Comparison of ENCODE assay signal across 8 cellular contexts in genomic region chr1:201648911-201649775, GRCh38.
DNase-seq lines count a peak whose midpoint lies in the region; ATAC-seq and TF ChIP-seq lines count a peak whose summit lies in the region.

No MANE protein-coding gene starts in this region.

- no TSS peak for BruUV-seq in HCT116 (replicated peaks; lab: Mats Ljungman, UMichigan)

- no peak for TF ChIP-seq CTCF in HCT116 (IDR thresholded peaks at IDR 0.05 in 2 of 3, conservative IDR thresholded peaks at IDR 0.05 in 1 of 3; ENCODE audit: borderline replicate concordance in 1 of 3, insufficient read depth in 1 of 3, low read depth in 2 of 3, low read length in 2 of 3)
- TF ChIP-seq CTCF in VCaP (conservative IDR thresholded peaks at IDR 0.05), result no peak

- DNase-seq in HCT116 (ENCODE audit: low read depth, low spot score) (no peak), ACHN (no peak), HAP-1 (ENCODE audit: low spot score in 2 of 2) (no peak), pons (ENCODE audit: low spot score) (no peak)
- no peak for DNase-seq in activated effector memory CD4-positive, alpha-beta T cell treated with Interleukin-2 at 50 U/mL for 16 hours

- H3K9ac ChIP-seq in HCT116 (ENCODE audit: low read length) (peak overlapping the region; percentile 72), subcutaneous abdominal adipose tissue (ENCODE audit: low read length in 5 of 5) (peak overlapping the region in 2 of 5 donors; percentile 31 to 47)

- POLR2A ChIA-PET in HCT116 (lab: Charles Lee), result interaction anchor here (0.6 to 1.5 kb wide), 3 partner anchors 18 to 66 kb away, joined by 4 to 5 read pairs (median 4); no protein-coding TSS in a partner anchor

- in situ Hi-C loops in ACHN (cut with HindIII; ENCODE audit: low pct_ligation_motif_present, low pct_unique_long_range_greater_than_20kb, low sequenced_read_pairs), result no loop called here
- in situ Hi-C loops in HAP-1 (cut with MboI; ENCODE audit: low sequenced_read_pairs), result no loop called here

- H3K9me2 ChIP-seq in HCT116 (ENCODE audit: insufficient read depth), result no peaks in the 10 kb centered on the region

- peak overlapping the region; percentile 94 for H3K4me2 ChIP-seq in HCT116 (ENCODE audit: low read length)

- CTCF ChIA-PET in HCT116 (lab: Charles Lee), result interaction anchor here (0.6 kb wide), 1 partner anchor 14 kb away, joined by 4 read pairs; no protein-coding TSS in a partner anchor

- intact Hi-C loops in HCT116 (cut with micrococcal nuclease), result no loop called here

- H3K9me3 ChIP-seq in HCT116 (ENCODE audit: control insufficient read depth in 1 of 2, insufficient read depth in 1 of 2, low read depth in 1 of 2, low read length in 2 of 2) (no peaks in the 10 kb centered on the region), subcutaneous abdominal adipose tissue (ENCODE audit: control insufficient read depth in 5 of 5, low read length in 5 of 5) (no peaks in the 10 kb centered on the region), HAP-1 (no peaks in the 10 kb centered on the region)

- no peaks in the 10 kb centered on the region for H4K20me1 ChIP-seq in HCT116 (ENCODE audit: insufficient read depth)

- no peak overlapping the region for H2AFZ ChIP-seq in HCT116 (ENCODE audit: low read depth, low read length, poor library complexity, severe bottlenecking)

- H3K27me3 ChIP-seq in HCT116 (ENCODE audit: insufficient read depth, low read length), result no peaks in the 10 kb centered on the region
- H3K27me3 ChIP-seq in subcutaneous abdominal adipose tissue (ENCODE audit: control insufficient read depth in 5 of 5, insufficient read depth in 4 of 5, low read length in 5 of 5), result peaks cover 0 to 2% (median 0%) of the 10 kb centered on the region in 5 donors
- no peaks in the 10 kb centered on the region; the same call in 1 of the 2 replicates for H3K27me3 ChIP-seq in HAP-1 (ENCODE audit: low read depth)

- peak; percentile 10; the same call in 1 of the 2 replicates for ATAC-seq in HCT116

- peaks cover 14 to 35% of the 10 kb centered on the region in 2 experiments for H3K4me1 ChIP-seq in HCT116 (ENCODE audit: control insufficient read depth in 1 of 2, insufficient read depth in 2 of 2, low read length in 2 of 2)
- H3K4me1 ChIP-seq in subcutaneous abdominal adipose tissue (ENCODE audit: control insufficient read depth in 5 of 5, insufficient read depth in 5 of 5, low read length in 5 of 5), result peaks cover 3 to 63% (median 44%) of the 10 kb centered on the region in 5 donors
- no peaks in the 10 kb centered on the region for H3K4me1 ChIP-seq in HAP-1

- no peak for TF ChIP-seq RAD21 in HCT116 (IDR thresholded peaks at IDR 0.05; ENCODE audit: low read depth)

- H3K27ac ChIP-seq in HCT116 (ENCODE audit: low read depth, low read length) (peak overlapping the region; percentile 26; the same call in 1 of the 2 replicates), VCaP (peak overlapping the region; percentile 56), subcutaneous abdominal adipose tissue (ENCODE audit: low read depth, low read length) (no peak overlapping the region)

- H3K4me3 ChIP-seq in HCT116 (replicated peaks in 1 of 2; ENCODE audit: low read depth in 1 of 2, low read length in 2 of 2) (peak overlapping the region; percentile 62 to 73), iPS-11a (ENCODE audit: low read depth, low read length) (peak overlapping the region; percentile 69), subcutaneous abdominal adipose tissue (ENCODE audit: low read depth in 1 of 5, low read length in 5 of 5) (peak overlapping the region; percentile 55 to 81 (median 68)), HAP-1 (no peak overlapping the region)

- no peak for TF ChIP-seq POLR2A in HCT116 (IDR thresholded peaks at IDR 0.05; ENCODE audit: borderline replicate concordance, extremely low read depth, insufficient read depth, insufficient read length)

- RAD21 ChIA-PET in HCT116 (lab: Charles Lee; ENCODE audit: low non-redundant PET in 1 of 2, low total read pairs in 2 of 2, uncharacterized antibody in 2 of 2, unreplicated experiment in 2 of 2), result interaction anchor here in 1 of 2 experiments (0.7 to 1.4 kb wide), 2 partner anchors 48 to 89 kb away, joined by 4 read pairs; no protein-coding TSS in a partner anchor

- H3K36me3 ChIP-seq in HCT116 (ENCODE audit: control insufficient read depth in 1 of 2, insufficient read depth in 2 of 2, low read length in 2 of 2), result no peaks in the 10 kb centered on the region
- peaks cover 0 to 4% (median 0%) of the 10 kb centered on the region in 5 donors for H3K36me3 ChIP-seq in subcutaneous abdominal adipose tissue (ENCODE audit: control insufficient read depth in 5 of 5, insufficient read depth in 5 of 5, low read length in 5 of 5)
- no peaks in the 10 kb centered on the region for H3K36me3 ChIP-seq in HAP-1 (replicated peaks)

- peaks cover 13% of the 10 kb centered on the region; the same call in 1 of the 2 replicates for H3K79me2 ChIP-seq in HCT116 (ENCODE audit: insufficient read depth, low read length)

TF ChIP-seq in HCT116, 20 proteins besides CTCF, POLR2A, EP300 and RAD21:
- TF ChIP-seq CEBPB (IDR thresholded peaks at IDR 0.05; ENCODE audit: low read depth) (no peak), EGR1 (IDR thresholded peaks at IDR 0.05; ENCODE audit: low read depth) (no peak), ATF3 (IDR thresholded peaks at IDR 0.05) (no peak), SP1 (IDR thresholded peaks at IDR 0.05; ENCODE audit: low read depth) (no peak), FOSL1 (IDR thresholded peaks at IDR 0.05; ENCODE audit: low read depth) (no peak), SIN3A (IDR thresholded peaks at IDR 0.05; ENCODE audit: low read depth) (no peak), MAX (IDR thresholded peaks at IDR 0.05) (no peak), YY1 (IDR thresholded peaks at IDR 0.05; ENCODE audit: extremely low read depth, insufficient replicate concordance, low read depth, low read length) (no peak), EZH2phosphoT487 (IDR thresholded peaks at IDR 0.05; ENCODE audit: borderline replicate concordance) (no peak), REST (IDR thresholded peaks at IDR 0.05; ENCODE audit: low read depth) (no peak), CBX3 (IDR thresholded peaks at IDR 0.05; ENCODE audit: low read depth) (no peak), EZH2 (IDR thresholded peaks at IDR 0.05) (no peak), ZNF274 (IDR thresholded peaks at IDR 0.05; ENCODE audit: low read depth, low read length) (no peak), POLR2AphosphoS5 (IDR thresholded peaks at IDR 0.05; ENCODE audit: low read depth, low read length) (no peak), ZFX (IDR thresholded peaks at IDR 0.05) (no peak), ZBTB33 (IDR thresholded peaks at IDR 0.05; ENCODE audit: extremely low read depth, insufficient replicate concordance, low read length) (no peak), JUND (IDR thresholded peaks at IDR 0.05) (no peak), TCF7L2 (IDR thresholded peaks at IDR 0.05; ENCODE audit: borderline replicate concordance, extremely low read depth, insufficient read depth, insufficient read length) (no peak)
TF ChIP-seq in HCT116: peak in this region for 0.
